8 cellular contexts compared by ENCODE assay signal in the genomic region with DNA sequence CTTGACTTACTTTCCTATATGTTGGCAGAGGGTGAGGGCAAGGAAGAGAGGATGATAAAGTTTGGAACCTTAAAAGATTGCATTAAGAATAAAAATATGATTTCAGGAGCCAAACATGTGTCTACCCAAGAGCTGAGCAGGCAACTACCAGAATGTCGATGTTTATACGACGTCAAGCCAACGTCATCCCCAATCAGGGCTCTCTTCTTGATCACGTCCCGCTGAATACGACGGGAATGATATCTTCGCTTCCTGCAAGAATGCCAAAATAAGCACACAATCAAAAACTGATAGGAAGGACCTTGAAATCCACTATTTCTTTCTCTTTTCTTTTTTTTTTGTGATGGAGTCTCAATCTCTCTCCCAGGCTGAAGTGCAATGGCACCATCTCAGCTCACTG.
"Had no signal": no experiment of that assay in that cellular context is flagged by ENCODE, and none has a peak within 500 bp of the region (broad histone marks: within the 10 kb centered on the region; RNA-seq: fewer than 3 reads in every experiment).

No MANE protein-coding gene starts in this region.

- ATAC-seq: GM12878 had no signal

- FAIRE-seq: G401.6, GM12878, GM12891, GM12892, GM18507, GM19239 had no signal

- DNase-seq: GDM1, GF-D8 had no signal

- H3K4me3 ChIP-seq: GM12878 had no signal
